ENCODE assay signal across 24 cellular contexts in genomic region chr17:47797797-47798196, GRCh38. TPM values are rescaled to one million over a fixed set of nuclear protein-coding genes. Genes with fewer than 3 reads are reported as not detected.
DNase-seq lines count a peak whose midpoint lies in the region; ATAC-seq and TF ChIP-seq lines count a peak whose summit lies in the region.
"Had no signal": no experiment of that assay in that cellular context is flagged by ENCODE, and none has a peak within 500 bp of the region (broad histone marks: within the 10 kb centered on the region; RNA-seq: fewer than 3 reads in every experiment).

No MANE protein-coding gene starts in this region.

- in situ Hi-C loops in GM23248 (cut with MboI), result no loop called here

- H2AFZ ChIP-seq in GM23248, result no peak overlapping the region

- no peak for TF ChIP-seq EP300 in Ishikawa (IDR thresholded peaks at IDR 0.05; ENCODE audit: borderline replicate concordance)

- CTCF ChIA-PET in WTC11 (lab: Charles Lee), result interaction anchor here (0.7 to 1.2 kb wide), 2 partner anchors 34 to 155 kb away, joined by 3 to 5 read pairs; partner anchors contain the start of genes LRRC46 and MRPL10
- CTCF ChIA-PET in activated CD4-positive, alpha-beta memory T cell treated with anti-CD3 and anti-CD28 coated beads, Interleukin-2, amount 10 ng/mL, durations not matched to agents 7 days and 5 days (lab: Charles Lee), result interaction anchor here (0.7 to 1.3 kb wide), 3 partner anchors 98 to 201 kb away, joined by 3 to 5 read pairs (median 3); no protein-coding TSS in a partner anchor

- H3K4me2 ChIP-seq in GM23248 (ENCODE audit: unreplicated experiment), result no peak overlapping the region

- no peaks in the 10 kb centered on the region for H3K9me2 ChIP-seq in GM23248 (ENCODE audit: insufficient read depth)

- no peak for TF ChIP-seq CTCF in WTC11 (IDR thresholded peaks at IDR 0.05)

- H3K27me3 ChIP-seq in GM23248 (replicated peaks; ENCODE audit: insufficient read depth), result peaks cover 33% of the 10 kb centered on the region

- ATAC-seq in WTC11, result no peak
- ATAC-seq: left ventricle myocardium superior, upper lobe of right lung had no signal

- no peaks in the 10 kb centered on the region for H3K79me2 ChIP-seq in GM23248 (ENCODE audit: insufficient read depth)

- H3K27ac ChIP-seq in GM23248, result no peak overlapping the region
- H3K27ac ChIP-seq: brain microvascular endothelial cell, upper lobe of right lung, VCaP had no signal

- no peaks in the 10 kb centered on the region for H3K4me1 ChIP-seq in GM23248 (ENCODE audit: insufficient read depth)
- H3K4me1 ChIP-seq: upper lobe of right lung had no signal

- no peaks in the 10 kb centered on the region for H3K36me3 Mint-ChIP-seq in WTC11
- no peaks in the 10 kb centered on the region for H3K36me3 Mint-ChIP-seq in activated CD4-positive, alpha-beta memory T cell treated with anti-CD3 and anti-CD28 coated beads, Interleukin-2, amount 10 ng/mL, durations not matched to agents 7 days and 5 days (ENCODE audit: low read depth)
- H3K36me3 Mint-ChIP-seq: activated naive CD8-positive, alpha-beta T cell treated with anti-CD3 and anti-CD28 coated beads for 36 hours had no signal

- H3K27ac Mint-ChIP-seq in WTC11, result no peak overlapping the region
- no peak overlapping the region for H3K27ac Mint-ChIP-seq in activated CD4-positive, alpha-beta memory T cell treated with anti-CD3 and anti-CD28 coated beads, Interleukin-2, amount 10 ng/mL, durations not matched to agents 7 days and 5 days
- H3K27ac Mint-ChIP-seq: activated naive CD8-positive, alpha-beta T cell treated with anti-CD3 and anti-CD28 coated beads for 36 hours had no signal

- H3F3A ChIP-seq in GM23248 (ENCODE audit: insufficient read depth), result no peaks in the 10 kb centered on the region

- H3K9ac ChIP-seq in GM23248, result no peak overlapping the region

- H4K20me1 ChIP-seq in GM23248 (ENCODE audit: insufficient read depth), result no peaks in the 10 kb centered on the region

- POLR2A ChIA-PET in WTC11 (lab: Charles Lee), result no interaction called here
- POLR2A ChIA-PET in activated CD4-positive, alpha-beta memory T cell treated with anti-CD3 and anti-CD28 coated beads, Interleukin-2, amount 10 ng/mL, durations not matched to agents 7 days and 5 days (lab: Charles Lee), result no interaction called here

- peaks cover 25% of the 10 kb centered on the region for H3K27me3 Mint-ChIP-seq in WTC11 (ENCODE audit: low read depth)
- H3K27me3 Mint-ChIP-seq in activated CD4-positive, alpha-beta memory T cell treated with anti-CD3 and anti-CD28 coated beads, Interleukin-2, amount 10 ng/mL, durations not matched to agents 7 days and 5 days, result peaks cover 28% of the 10 kb centered on the region

- 53 to 59% methylated on average over 2 of the region's 2 CpGs for WGBS in GM23248 (ENCODE audit: low coverage in 1 of 2, low lambda C conversion rate in 2 of 2, missing lambda C conversion rate in 2 of 2), 2 experiments

- H3K4me3 Mint-ChIP-seq in WTC11, result no peak overlapping the region
- H3K4me3 Mint-ChIP-seq in activated CD4-positive, alpha-beta memory T cell treated with anti-CD3 and anti-CD28 coated beads, Interleukin-2, amount 10 ng/mL, durations not matched to agents 7 days and 5 days, result no peak overlapping the region
- H3K4me3 Mint-ChIP-seq: activated naive CD8-positive, alpha-beta T cell treated with anti-CD3 and anti-CD28 coated beads for 36 hours had no signal

- H3K4me3 ChIP-seq in GM23248, result no peak overlapping the region
- H3K4me3 ChIP-seq: upper lobe of right lung had no signal

- no peak for TF ChIP-seq RAD21 in Ishikawa (IDR thresholded peaks at IDR 0.05; ENCODE audit: low read depth)

- no peaks in the 10 kb centered on the region for H3K9me3 Mint-ChIP-seq in WTC11
- H3K9me3 Mint-ChIP-seq in activated CD4-positive, alpha-beta memory T cell treated with anti-CD3 and anti-CD28 coated beads, Interleukin-2, amount 10 ng/mL, durations not matched to agents 7 days and 5 days, result no peaks in the 10 kb centered on the region
- H3K9me3 Mint-ChIP-seq: activated naive CD8-positive, alpha-beta T cell treated with anti-CD3 and anti-CD28 coated beads for 36 hours had no signal

- no peaks in the 10 kb centered on the region for H3K9me3 ChIP-seq in GM23248 (ENCODE audit: low read depth)
- H3K9me3 ChIP-seq: upper lobe of right lung had no signal

- DNase-seq in ELR (ENCODE audit: low read depth) (peak; percentile 25), WTC11 (ENCODE audit: low spot score) (peak; percentile 12), iPS-NIHi11 (ENCODE audit: low spot score) (peak; percentile 43), NCI-H1694 treated with DMSO at 0.1 percent for 48 hours (lab: John Stamatoyannopoulos, UW) (no peak), NCI-H146 (lab: John Stamatoyannopoulos, UW) (no peak), GM23248 (no peak)
- no peak for DNase-seq in activated CD4-positive, alpha-beta memory T cell treated with anti-CD3 and anti-CD28 coated beads, Interleukin-2, amount 10 ng/mL, durations not matched to agents 7 days and 5 days
- DNase-seq: activated CD4-positive, alpha-beta T cell treated with anti-CD3 and anti-CD28 coated beads, Interleukin-2, amount 50 U/mL, for 4 hours; activated naive CD8-positive, alpha-beta T cell treated with anti-CD3 and anti-CD28 coated beads for 36 hours; activated T-cell treated with anti-CD3 and anti-CD28 coated beads, Interleukin-2, amount 50 U/mL, for 48 hours; brain microvascular endothelial cell; DMS79 treated with DMSO at 0.1 percent for 48 hours; erythroblast; left ventricle myocardium superior; NCI-H2029; NCI-H510A; retina; SHP77 treated with DMSO at 0.1 percent for 48 hours; stimulated activated CD4-positive, alpha-beta T cell treated with anti-CD3 and anti-CD28 coated beads, Interleukin-12 subunit alpha, Interleukin-12 subunit beta, amount 100 ng/mL, for 4 hours; stimulated activated CD8-positive, alpha-beta memory T cell treated with anti-CD3 and anti-CD28 coated beads, Interleukin-4, amount 100 ng/mL, for 48 hours; T-helper 1 cell; upper lobe of right lung had no signal

- H3K36me3 ChIP-seq in GM23248 (ENCODE audit: low read depth), result no peaks in the 10 kb centered on the region
- H3K36me3 ChIP-seq: brain microvascular endothelial cell, upper lobe of right lung had no signal

- no peaks in the 10 kb centered on the region for H3K4me1 Mint-ChIP-seq in WTC11
- no peaks in the 10 kb centered on the region for H3K4me1 Mint-ChIP-seq in activated CD4-positive, alpha-beta memory T cell treated with anti-CD3 and anti-CD28 coated beads, Interleukin-2, amount 10 ng/mL, durations not matched to agents 7 days and 5 days

TF ChIP-seq in Ishikawa, 13 proteins besides CTCF, POLR2A, EP300 and RAD21 (continues in another document):
- no peak for TF ChIP-seq CREB1 (IDR thresholded peaks at IDR 0.05; ENCODE audit: low read depth)

TF ChIP-seq in WTC11, 78 proteins besides CTCF, POLR2A, EP300 and RAD21 (continues in another document):
- no peak for TF ChIP-seq SOX15 (CRISPR knock-in tag; IDR thresholded peaks at IDR 0.05)
- no peak for TF ChIP-seq ZNF138 (CRISPR knock-in tag; conservative IDR thresholded peaks at IDR 0.05)
- TF ChIP-seq PREB (CRISPR knock-in tag; IDR thresholded peaks at IDR 0.05; ENCODE audit: borderline replicate concordance), result no peak

RNA-seq across cellular contexts. Expression of gene OSBPL7, which starts 23.8 kb away (rescaled TPM):
- total RNA-seq in WTC11 (2021), result 8.2 to 13.5 TPM (median 10.7 TPM) in 3 replicates
- 2.5 and 5.0 TPM in 2 replicates for total RNA-seq in GM23248 (2014; rRNA removed; shearing (Covaris generic))
- polyA plus RNA-seq in GM23248 (2016; fragmentation: Nextera tagmentation; extraction: Ambion mirVana), result 1.4 and 2.0 TPM in 2 replicates
- total RNA-seq in activated CD4-positive, alpha-beta memory T cell treated with anti-CD3 and anti-CD28 coated beads, Interleukin-2, amount 10 ng/mL, durations not matched to agents 7 days and 5 days, result 10 to 100 TPM; 33.2 to 36.1 TPM

RNA-seq across cellular contexts. Expression of gene MRPL10, which starts 33.5 kb away (rescaled TPM):
- total RNA-seq in WTC11 (2021), result 80.1 to 87.0 TPM (median 85.3 TPM) in 3 replicates
- 24.8 and 37.3 TPM in 2 replicates for total RNA-seq in GM23248 (2014; rRNA removed; shearing (Covaris generic))
- 30.6 and 35.1 TPM in 2 replicates for polyA plus RNA-seq in GM23248 (2016; fragmentation: Nextera tagmentation; extraction: Ambion mirVana)
- 10 to 100 TPM; 91.5 to 95.7 TPM for total RNA-seq in activated CD4-positive, alpha-beta memory T cell treated with anti-CD3 and anti-CD28 coated beads, Interleukin-2, amount 10 ng/mL, durations not matched to agents 7 days and 5 days

RNA-seq across cellular contexts. Expression of gene LRRC46, which starts 33.7 kb away (rescaled TPM):
- total RNA-seq in WTC11 (2021), result 0.09 to 0.39 TPM (median 0.30 TPM) in 3 replicates
- total RNA-seq in GM23248 (2014; rRNA removed; shearing (Covaris generic)), result not detected in 2 replicates
- 0.82 and 0.95 TPM in 2 replicates for polyA plus RNA-seq in GM23248 (2016; fragmentation: Nextera tagmentation; extraction: Ambion mirVana)
- total RNA-seq in activated CD4-positive, alpha-beta memory T cell treated with anti-CD3 and anti-CD28 coated beads, Interleukin-2, amount 10 ng/mL, durations not matched to agents 7 days and 5 days, result under 1 TPM; 0.45 to 0.53 TPM
- total RNA-seq: left ventricle myocardium superior had no signal

RNA-seq across cellular contexts. Expression of gene SCRN2, which starts 43.3 kb away (rescaled TPM):
- 50.8 to 54.1 TPM (median 51.6 TPM) in 3 replicates for total RNA-seq in WTC11 (2021)
- total RNA-seq in GM23248 (2014; rRNA removed; shearing (Covaris generic)), result 36.3 and 41.2 TPM in 2 replicates
- polyA plus RNA-seq in GM23248 (2016; fragmentation: Nextera tagmentation; extraction: Ambion mirVana), result 38.6 and 39.5 TPM in 2 replicates
- 10 to 100 TPM; 29.1 to 29.8 TPM for total RNA-seq in activated CD4-positive, alpha-beta memory T cell treated with anti-CD3 and anti-CD28 coated beads, Interleukin-2, amount 10 ng/mL, durations not matched to agents 7 days and 5 days

RNA-seq across cellular contexts. Expression of gene SP6, which starts 53.2 kb away (rescaled TPM):
- total RNA-seq in WTC11 (2021), result 2.0 to 3.3 TPM (median 2.3 TPM) in 3 replicates
- not detected in 2 replicates for total RNA-seq in GM23248 (2014; rRNA removed; shearing (Covaris generic))
- not detected in 2 replicates for polyA plus RNA-seq in GM23248 (2016; fragmentation: Nextera tagmentation; extraction: Ambion mirVana)
- total RNA-seq in activated CD4-positive, alpha-beta memory T cell treated with anti-CD3 and anti-CD28 coated beads, Interleukin-2, amount 10 ng/mL, durations not matched to agents 7 days and 5 days, result under 1 TPM; 0.10 to 0.15 TPM
- total RNA-seq: activated naive CD8-positive, alpha-beta T cell treated with anti-CD3 and anti-CD28 coated beads for 36 hours had no signal

Comparison
In these comparisons a context has a peak if more than half of its experiments do, and no peak if none do; other contexts are left out.
1. DNase-seq: peak in ELR (single experiment), WTC11 (single experiment) and iPS-NIHi11 (single experiment); none in NCI-H1694 treated with DMSO at 0.1 percent for 48 hours (single experiment), NCI-H146 (single experiment), GM23248 (single experiment) and activated CD4-positive, alpha-beta memory T cell treated with anti-CD3 and anti-CD28 coated beads, Interleukin-2, amount 10 ng/mL, durations not matched to agents 7 days and 5 days (single experiment).